Comparison of ENCODE assay signal across 8 cellular contexts in genomic region chr19:21766705-21767064, GRCh38. TPM values are rescaled to one million over a fixed set of nuclear protein-coding genes. Genes with fewer than 3 reads are reported as not detected.
DNase-seq lines count a peak whose midpoint lies in the region; ATAC-seq, FAIRE-seq and TF ChIP-seq lines count a peak whose summit lies in the region.
"Not testable (repeated sequence)": the region's sequence is repeated elsewhere in the genome, so short reads cannot be mapped to it uniquely, and the experiment has no call there.

No MANE protein-coding gene starts in this region.

- intact Hi-C loops in activated CD4-positive, alpha-beta T cell treated with anti-CD3 and anti-CD28 coated beads, Interleukin-2, amount 10 ng/mL, durations not matched to agents 24 days and 14 days (cut with micrococcal nuclease), result loop anchor here (1.0 to 10.0 kb wide), 4 partner anchors 70 to 622 kb away; partner anchors contain the start of genes ZNF43 and ZNF431
- intact Hi-C loops in left cardiac atrium (cut with DNase I), result loop anchor here in 1 of 2 donors (5.0 kb wide), 1 partner anchor 71 kb away; the partner anchor contains the start of gene ZNF43

- peak overlapping the region; percentile 76 to 87 (median 78) for H3K4me2 ChIP-seq in BLaER1 treated with 17β-estradiol and CSF1 and Interleukin-3, amounts not matched to agents 10 nM and 100 nM
- H3K4me2 ChIP-seq in Loucy (ENCODE audit: low read depth, low read length, poor library complexity, severe bottlenecking), result peak overlapping the region; percentile 79

- TF ChIP-seq CTCF in Loucy (conservative IDR thresholded peaks at IDR 0.05; ENCODE audit: low read length); bronchial epithelial cell (IDR thresholded peaks at IDR 0.05; ENCODE audit: insufficient read depth, low read length, severe bottlenecking): not testable (repeated sequence)

- not testable (repeated sequence) for H3F3A ChIP-seq in Loucy (ENCODE audit: low read depth)

- peaks cover 21% of the 10 kb centered on the region for H3K9me3 Mint-ChIP-seq in activated CD4-positive, alpha-beta T cell treated with anti-CD3 and anti-CD28 coated beads, Interleukin-2, amount 10 ng/mL, durations not matched to agents 24 days and 14 days
- H3K9me3 Mint-ChIP-seq in naive B cell; stimulated activated memory B cell treated with anti-CD40 and anti-IgM and Interleukin-4, amounts not matched to agents 10 μg/mL and 1 μg/mL and 100 μg/mL, for 72 hours: not testable (repeated sequence)

- H3K9me3 ChIP-seq in BLaER1 treated with 17β-estradiol and CSF1 and Interleukin-3, amounts not matched to agents 10 nM and 100 nM (replicated peaks in 1 of 11), result peaks cover 47 to 73% (median 66%) of the 10 kb centered on the region in 11 experiments
- H3K9me3 ChIP-seq in Loucy (ENCODE audit: insufficient read depth, low read depth, low read length), result not testable (repeated sequence)

- peak overlapping the region; percentile 84 to 98 (median 96) for H3K27ac ChIP-seq in BLaER1 treated with 17β-estradiol and CSF1 and Interleukin-3, amounts not matched to agents 10 nM and 100 nM

- H3K36me3 Mint-ChIP-seq in activated CD4-positive, alpha-beta T cell treated with anti-CD3 and anti-CD28 coated beads, Interleukin-2, amount 10 ng/mL, durations not matched to agents 24 days and 14 days (ENCODE audit: low read depth), result peaks cover 42% of the 10 kb centered on the region
- peaks cover 8 to 25% of the 10 kb centered on the region in 2 donors for H3K36me3 Mint-ChIP-seq in naive B cell
- peaks cover 20% of the 10 kb centered on the region for H3K36me3 Mint-ChIP-seq in stimulated activated memory B cell treated with anti-CD40 and anti-IgM and Interleukin-4, amounts not matched to agents 10 μg/mL and 1 μg/mL and 100 μg/mL, for 72 hours

- not testable (repeated sequence) for H3K9me2 ChIP-seq in Loucy (replicated peaks; ENCODE audit: low read depth, low read length)

- H3K9ac ChIP-seq in BLaER1 treated with 17β-estradiol and CSF1 and Interleukin-3, amounts not matched to agents 10 nM and 100 nM, result peak overlapping the region; percentile 87 to 98 (median 97)
- H3K9ac ChIP-seq in Loucy (ENCODE audit: low read depth, low read length, poor library complexity, severe bottlenecking), result peak overlapping the region; percentile 86

- H3K27me3 ChIP-seq in BLaER1 treated with 17β-estradiol and CSF1 and Interleukin-3, amounts not matched to agents 10 nM and 100 nM; Loucy (ENCODE audit: insufficient read depth, low read length, poor library complexity, severe bottlenecking); bronchial epithelial cell (ENCODE audit: control insufficient read depth, insufficient read depth, low read length): not testable (repeated sequence)

- peak overlapping the region; percentile 70 to 92 (median 82) for H3K4me3 ChIP-seq in BLaER1 treated with 17β-estradiol and CSF1 and Interleukin-3, amounts not matched to agents 10 nM and 100 nM
- H3K4me3 ChIP-seq in Loucy (ENCODE audit: low read length, poor library complexity, severe bottlenecking), result peak overlapping the region; percentile 90
- H3K4me3 ChIP-seq in bronchial epithelial cell (ENCODE audit: low read depth, low read length), result peak overlapping the region; percentile 84

- peak overlapping the region; percentile 80; the same call in 1 of the 2 replicates for H2AFZ ChIP-seq in Loucy (ENCODE audit: low read length)

- peak; percentile 61 for DNase-seq in activated CD4-positive, alpha-beta T cell treated with anti-CD3 and anti-CD28 coated beads, Interleukin-2, amount 10 ng/mL, durations not matched to agents 24 days and 14 days
- not testable (repeated sequence) for DNase-seq in bronchial epithelial cell (ENCODE audit: low read depth); left cardiac atrium; naive B cell

- not testable (repeated sequence) for H3K27me3 Mint-ChIP-seq in activated CD4-positive, alpha-beta T cell treated with anti-CD3 and anti-CD28 coated beads, Interleukin-2, amount 10 ng/mL, durations not matched to agents 24 days and 14 days; naive B cell; stimulated activated memory B cell treated with anti-CD40 and anti-IgM and Interleukin-4, amounts not matched to agents 10 μg/mL and 1 μg/mL and 100 μg/mL, for 72 hours

- peaks cover 17% of the 10 kb centered on the region for H3K4me1 Mint-ChIP-seq in activated CD4-positive, alpha-beta T cell treated with anti-CD3 and anti-CD28 coated beads, Interleukin-2, amount 10 ng/mL, durations not matched to agents 24 days and 14 days
- H3K4me1 Mint-ChIP-seq in naive B cell, result peaks cover 14 to 36% (median 19%) of the 10 kb centered on the region in 3 donors
- peaks cover 15% of the 10 kb centered on the region for H3K4me1 Mint-ChIP-seq in stimulated activated memory B cell treated with anti-CD40 and anti-IgM and Interleukin-4, amounts not matched to agents 10 μg/mL and 1 μg/mL and 100 μg/mL, for 72 hours

- not testable (repeated sequence) for H4K20me1 ChIP-seq in BLaER1 treated with 17β-estradiol and CSF1 and Interleukin-3, amounts not matched to agents 10 nM and 100 nM
- peaks cover 14% of the 10 kb centered on the region for H4K20me1 ChIP-seq in Loucy (ENCODE audit: insufficient read depth, low read length, poor library complexity, severe bottlenecking)

- peak overlapping the region; percentile 94 for H3K4me3 Mint-ChIP-seq in activated CD4-positive, alpha-beta T cell treated with anti-CD3 and anti-CD28 coated beads, Interleukin-2, amount 10 ng/mL, durations not matched to agents 24 days and 14 days
- peak overlapping the region; percentile 91 to 99 (median 97) for H3K4me3 Mint-ChIP-seq in naive B cell
- peak overlapping the region; percentile 88 for H3K4me3 Mint-ChIP-seq in stimulated activated memory B cell treated with anti-CD40 and anti-IgM and Interleukin-4, amounts not matched to agents 10 μg/mL and 1 μg/mL and 100 μg/mL, for 72 hours

- peaks cover 4 to 13% (median 9%) of the 10 kb centered on the region in 10 experiments; a peak in 9 of 20 replicates for H3K4me1 ChIP-seq in BLaER1 treated with 17β-estradiol and CSF1 and Interleukin-3, amounts not matched to agents 10 nM and 100 nM
- H3K4me1 ChIP-seq in Loucy (ENCODE audit: insufficient read depth, low read length, poor library complexity, severe bottlenecking), result peaks cover 28% of the 10 kb centered on the region

- H3K27ac Mint-ChIP-seq in activated CD4-positive, alpha-beta T cell treated with anti-CD3 and anti-CD28 coated beads, Interleukin-2, amount 10 ng/mL, durations not matched to agents 24 days and 14 days, result peak overlapping the region; percentile 83
- peak overlapping the region; percentile 84 to 98 (median 93) for H3K27ac Mint-ChIP-seq in naive B cell
- peak overlapping the region; percentile 92 for H3K27ac Mint-ChIP-seq in stimulated activated memory B cell treated with anti-CD40 and anti-IgM and Interleukin-4, amounts not matched to agents 10 μg/mL and 1 μg/mL and 100 μg/mL, for 72 hours

- peaks cover 55% of the 10 kb centered on the region for H3K79me2 ChIP-seq in Loucy (ENCODE audit: insufficient read depth, low read length)

- not testable (repeated sequence) for FAIRE-seq in bronchial epithelial cell (lab: Jason Lieb, UNC)

- peaks cover 40 to 45% (median 44%) of the 10 kb centered on the region in 11 experiments for H3K36me3 ChIP-seq in BLaER1 treated with 17β-estradiol and CSF1 and Interleukin-3, amounts not matched to agents 10 nM and 100 nM
- peaks cover 23% of the 10 kb centered on the region for H3K36me3 ChIP-seq in Loucy (ENCODE audit: insufficient read depth, low read length)
- H3K36me3 ChIP-seq in bronchial epithelial cell (ENCODE audit: control insufficient read depth, insufficient read depth, low read length), result not testable (repeated sequence)

- ATAC-seq in GM21717 (IDR thresholded peaks at IDR 0.05; ENCODE audit: unreplicated experiment), result peak; percentile 13
- ATAC-seq in left cardiac atrium, result peak; percentile 27 to 29
- peak; percentile 2 to 4 for ATAC-seq in naive B cell (ENCODE audit: low read depth in 2 of 2)
- not testable (repeated sequence) for ATAC-seq in stimulated activated memory B cell treated with anti-CD40 and anti-IgM and Interleukin-4, amounts not matched to agents 10 μg/mL and 1 μg/mL and 100 μg/mL, for 72 hours

RNA-seq across cellular contexts. Expression of gene ZNF100, which starts 0.7 kb away (rescaled TPM):
- total RNA-seq in activated CD4-positive, alpha-beta T cell treated with anti-CD3 and anti-CD28 coated beads, Interleukin-2, amount 10 ng/mL, durations not matched to agents 24 days and 14 days, result 20.8 and 24.1 TPM in 2 replicates
- total RNA-seq in bronchial epithelial cell (2.6 and 3.7 TPM in 2 replicates), left cardiac atrium (1 to 10 TPM; 7.2 to 9.2 TPM)
- 10 to 100 TPM in 5 of 6 donors, 1 to 10 TPM in 1; 9.2 to 31.2 (median 25.0) TPM for polyA plus RNA-seq in naive B cell (ENCODE audit: low read depth in 6 of 6)
